In the genomic region with DNA sequence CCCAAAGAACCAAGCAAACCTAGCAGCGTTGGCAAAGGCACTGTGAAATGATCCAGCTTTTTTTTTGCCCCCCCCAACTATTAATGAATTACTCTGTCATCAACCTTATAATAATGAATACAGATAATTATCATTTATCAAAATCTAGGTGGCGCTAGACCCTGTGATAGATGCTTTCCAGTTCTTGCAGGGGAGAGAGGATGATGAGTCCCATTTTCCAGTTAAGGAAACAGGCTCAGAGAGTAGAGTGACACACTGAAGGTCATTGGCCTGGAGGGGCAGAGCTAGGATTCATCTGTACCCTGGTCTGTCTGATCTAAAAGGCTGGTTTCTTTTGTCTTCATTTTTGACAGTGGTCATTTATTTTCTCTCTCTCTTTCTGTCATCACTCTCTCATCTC, we compare ENCODE assay signal across 14 cellular contexts. TPM values are rescaled to one million over a fixed set of nuclear protein-coding genes. Genes with fewer than 3 reads are reported as not detected.
A peak's percentile ranks its signal among the peaks of the same experiment; 100 is the strongest.
DNase-seq lines count a peak whose midpoint lies in the region; ATAC-seq and TF ChIP-seq lines count a peak whose summit lies in the region.
"Had no signal": no experiment of that assay in that cellular context is flagged by ENCODE, and none has a peak within 500 bp of the region (broad histone marks: within the 10 kb centered on the region; RNA-seq: fewer than 3 reads in every experiment).

No MANE protein-coding gene starts in this region.

- no peak overlapping the region for H3T11ph ChIP-seq in H9 (ENCODE audit: low read length)

- POLR2A ChIA-PET in RWPE1 (lab: Yijun Ruan, JAX; ENCODE audit: low non-redundant PET) = no interaction called here

- 0 out of 7 replicates have a peak overlapping the region, but pooled peaks of 1 of the 3 experiments have one; percentile 8 for H3K27ac Mint-ChIP-seq in H9
- H3K27ac Mint-ChIP-seq in natural killer cell = no peak overlapping the region

- H3K23me2 ChIP-seq in H9 (ENCODE audit: insufficient read length, low read depth, low read length, poor library complexity, severe bottlenecking) = no peaks in the 10 kb centered on the region

- H4K91ac ChIP-seq in H9 (ENCODE audit: insufficient read length, low read depth, low read length) = no peak overlapping the region

- TF ChIP-seq CTCF in H9 (conservative IDR thresholded peaks at IDR 0.05) (peak; percentile 34; the same call in 2 of the 3 replicates), RWPE1 (conservative IDR thresholded peaks at IDR 0.05; ENCODE audit: low read depth) (no peak), natural killer cell (IDR thresholded peaks at IDR 0.05) (no peak)

- DNase-seq in NOMO-1 treated with DMSO at 0.1 percent for 48 hours (lab: John Stamatoyannopoulos, UW; ENCODE audit: unreplicated experiment) (peak; percentile 14), NOMO-1 treated with dmso at 0.1 percent for 144 hours (lab: John Stamatoyannopoulos, UW; ENCODE audit: unreplicated experiment) (no peak), H9 (no peak), RWPE1 (ENCODE audit: low spot score) (peak; percentile 13), lung microvascular endothelial cell (ENCODE audit: low read depth in 2 of 2) (peak; percentile 27 to 67), NCI-H2081 treated with DMSO at 0.1 percent for 48 hours (lab: John Stamatoyannopoulos, UW) (no peak), natural killer cell (no peak)
- DNase-seq: activated T-cell treated with anti-CD3 and anti-CD28 coated beads, Interleukin-2, amount 50 U/mL, for 1 hour; aorta; lower lobe of right lung; WERI-Rb-1 had no signal

- no peak overlapping the region for H3K23ac ChIP-seq in H9 (ENCODE audit: insufficient read length, low read depth, low read length)

- H3K14ac ChIP-seq in H9 (ENCODE audit: insufficient read depth, low read length) = no peak overlapping the region

- H3K4me2 ChIP-seq in H9 (ENCODE audit: insufficient read depth, insufficient read length, low read length) = no peak overlapping the region

- H4K5ac ChIP-seq in H9 (ENCODE audit: insufficient read length, low read depth, low read length) = no peak overlapping the region

- H3K27ac ChIP-seq in H9 (ENCODE audit: insufficient read length, low read depth, low read length) (no peak overlapping the region), RWPE1 (no peak overlapping the region)
- H3K27ac ChIP-seq: lower lobe of right lung, WERI-Rb-1 had no signal

- H3K4ac ChIP-seq in H9 (ENCODE audit: low read depth, low read length) = no peak overlapping the region

- no peaks in the 10 kb centered on the region for H3K9me3 ChIP-seq in H9 (ENCODE audit: control insufficient read depth, low read depth, low read length)
- H3K9me3 ChIP-seq: HAP-1, lower lobe of right lung had no signal

- no peak for ATAC-seq in natural killer cell
- ATAC-seq in HG03159 (IDR thresholded peaks at IDR 0.05; ENCODE audit: unreplicated experiment) = no peak

- no peaks in the 10 kb centered on the region for H3K27me3 ChIP-seq in H9 (ENCODE audit: insufficient read depth, low read length)

- intact Hi-C loops in natural killer cell (cut with micrococcal nuclease) = loop anchor here (1.0 to 5.0 kb wide), 6 partner anchors 41 to 345 kb away; partner anchors contain the start of genes HTD2, PDHB and RPP14

- H2BK5ac ChIP-seq in H9 (ENCODE audit: insufficient read length, low read length) = no peak overlapping the region

- no peak overlapping the region for H3K18ac ChIP-seq in H9 (ENCODE audit: insufficient read length, low read depth, low read length)

- no peak overlapping the region for H2BK12ac ChIP-seq in H9 (ENCODE audit: insufficient read length, low read depth, low read length)

- H4K20me1 ChIP-seq in H9 (ENCODE audit: control insufficient read depth, insufficient read depth, insufficient read length) = no peaks in the 10 kb centered on the region

- H3K4me1 ChIP-seq in H9 (ENCODE audit: insufficient read depth, low read length) = no peaks in the 10 kb centered on the region
- H3K4me1 ChIP-seq: HAP-1 had no signal

- H2BK20ac ChIP-seq in H9 (ENCODE audit: low read depth, low read length, poor library complexity, severe bottlenecking) = no peak overlapping the region

- H2BK15ac ChIP-seq in H9 (ENCODE audit: low read depth, low read length) = no peak overlapping the region

- H3K4me3 Mint-ChIP-seq in H9 (no peak overlapping the region), natural killer cell (no peak overlapping the region)

- peaks cover 0 to 2% of the 10 kb centered on the region in 2 experiments; a peak in 3 of 5 replicates for H3K9me3 Mint-ChIP-seq in H9
- H3K9me3 Mint-ChIP-seq in natural killer cell = no peaks in the 10 kb centered on the region

- H3K79me1 ChIP-seq in H9 (ENCODE audit: insufficient read depth, low read depth, low read length, poor library complexity, severe bottlenecking) = no peaks in the 10 kb centered on the region

- H2BK120ac ChIP-seq in H9 (ENCODE audit: low read depth, low read length, poor library complexity, severe bottlenecking) = no peak overlapping the region

- H2AFZ ChIP-seq in H9 (ENCODE audit: low read length) = no peak overlapping the region

- WGBS in H9 (ENCODE audit: extremely low coverage, insufficient read length, low lambda C conversion rate) = no CpG with 5 or more reads among the region's 2 CpGs

- H3K56ac ChIP-seq in H9 (ENCODE audit: insufficient read length, low read depth, low read length) = no peak overlapping the region

- H3K36me3 Mint-ChIP-seq in H9 (ENCODE audit: insufficient read depth in 1 of 3, low read depth in 3 of 3) (peaks cover 0 to 1% (median 0%) of the 10 kb centered on the region in 3 experiments; a peak in 2 of 7 replicates), natural killer cell (no peaks in the 10 kb centered on the region)

- H3K9ac ChIP-seq in H9 (ENCODE audit: extremely low read depth, insufficient read length, low read length) = no peak overlapping the region

- peaks cover 13 to 29% of the 10 kb centered on the region in 2 experiments for H3K4me1 Mint-ChIP-seq in H9
- peaks cover 8 to 10% of the 10 kb centered on the region in 2 donors for H3K4me1 Mint-ChIP-seq in natural killer cell

- H3K27me3 Mint-ChIP-seq in H9 (ENCODE audit: low read depth) (no peaks in the 10 kb centered on the region; the same call in 1 of the 2 replicates), natural killer cell (ENCODE audit: low read depth in 2 of 2) (peaks cover 0 to 6% of the 10 kb centered on the region in 2 donors)

- H2AK5ac ChIP-seq in H9 (ENCODE audit: insufficient read length, low read length) = no peak overlapping the region

- CTCF ChIA-PET in RWPE1 (lab: Yijun Ruan, JAX) = no interaction called here

- no peak overlapping the region for H4K8ac ChIP-seq in H9 (replicated peaks; ENCODE audit: insufficient read length, low read depth, low read length)

- H3K79me2 ChIP-seq in H9 (ENCODE audit: insufficient read depth, low read length) = no peaks in the 10 kb centered on the region

RNA-seq across cellular contexts. Expression of gene ACOX2, which starts 5.0 kb away (rescaled TPM):
- total RNA-seq in H9 (2021) (0.85 and 1.6 TPM in 2 replicates), lung microvascular endothelial cell (0.44 and 0.60 TPM in 2 replicates), natural killer cell (not detected)
- total RNA-seq: K562 had no signal

RNA-seq across cellular contexts. Expression of gene KCTD6, which starts 40.1 kb away (rescaled TPM):
- 14.2 and 15.7 TPM in 2 replicates for total RNA-seq in H9 (2021)
- 3.5 and 6.7 TPM in 2 replicates for total RNA-seq in lung microvascular endothelial cell
- 10 to 100 TPM in 1 of 3 donors, 1 to 10 TPM in 2; 4.5 to 12.9 (median 7.5) TPM for total RNA-seq in natural killer cell

RNA-seq across cellular contexts. Expression of gene FAM107A, which starts 45.2 kb away (rescaled TPM):
- total RNA-seq in H9 (2021) = 0.11 and 0.13 TPM in 2 replicates
- 0.20 and 2.2 TPM in 2 replicates for total RNA-seq in lung microvascular endothelial cell
- total RNA-seq in natural killer cell = not detected

Comparison
In these comparisons a context has a peak if more than half of its experiments do, and no peak if none do; other contexts are left out.
1. DNase-seq: peak in NOMO-1 treated with DMSO at 0.1 percent for 48 hours (single experiment), RWPE1 (single experiment) and lung microvascular endothelial cell (2 of 2); none in NOMO-1 treated with dmso at 0.1 percent for 144 hours (single experiment), H9 (single experiment), NCI-H2081 treated with DMSO at 0.1 percent for 48 hours (single experiment) and natural killer cell (single experiment).